10 cellular contexts compared by ENCODE assay signal in genomic region chr20:54044156-54044555, GRCh38. TPM values are rescaled to one million over a fixed set of nuclear protein-coding genes. Genes with fewer than 3 reads are reported as not detected.
DNase-seq lines count a peak whose midpoint lies in the region; ATAC-seq and TF ChIP-seq lines count a peak whose summit lies in the region.
"Had no signal": no experiment of that assay in that cellular context is flagged by ENCODE, and none has a peak within 500 bp of the region (broad histone marks: within the 10 kb centered on the region; RNA-seq: fewer than 3 reads in every experiment).

No MANE protein-coding gene starts in this region.

- intact Hi-C loops in sciatic nerve (cut with DNase I) = no loop called here

- H3K27ac Mint-ChIP-seq in activated naive CD8-positive, alpha-beta T cell treated with anti-CD3 and anti-CD28 coated beads for 36 hours = peak overlapping the region; percentile 32

- ATAC-seq in HG03045 (IDR thresholded peaks at IDR 0.05; ENCODE audit: unreplicated experiment) = peak; percentile 70
- ATAC-seq in sciatic nerve = peak; percentile 89

- H3K4me1 Mint-ChIP-seq in activated naive CD8-positive, alpha-beta T cell treated with anti-CD3 and anti-CD28 coated beads for 36 hours = peaks cover 12% of the 10 kb centered on the region

- peak; percentile 15 to 69 for DNase-seq in NOMO-1 (lab: John Stamatoyannopoulos, UW; ENCODE audit: unreplicated experiment in 2 of 2)
- no peak for DNase-seq in NOMO-1 treated with dmso at 0.1 percent for 144 hours (lab: John Stamatoyannopoulos, UW; ENCODE audit: unreplicated experiment)
- DNase-seq in activated naive CD8-positive, alpha-beta T cell treated with anti-CD3 and anti-CD28 coated beads for 36 hours = no peak
- no peak for DNase-seq in sciatic nerve (ENCODE audit: low spot score)
- no peak for DNase-seq in stimulated activated CD4-positive, alpha-beta T cell treated with anti-CD3 and anti-CD28 coated beads, Interleukin-2, amount 100 ng/mL, for 24 hours
- DNase-seq in GM13977 (ENCODE audit: low spot score) = no peak
- DNase-seq in SHP77 (lab: John Stamatoyannopoulos, UW) = no peak
- DNase-seq: NCI-H2107; stimulated activated CD4-positive, alpha-beta T cell treated with anti-CD3 and anti-CD28 coated beads, Interleukin-12 subunit alpha, Interleukin-12 subunit beta, amount 100 ng/mL, for 4 hours had no signal

- H3K9me3 Mint-ChIP-seq in activated naive CD8-positive, alpha-beta T cell treated with anti-CD3 and anti-CD28 coated beads for 36 hours = no peaks in the 10 kb centered on the region

- in situ Hi-C loops in GM13977 (cut with MboI; ENCODE audit: low pct_unique_long_range_greater_than_20kb, low sequenced_read_pairs, unreplicated experiment) = no loop called here

- TF ChIP-seq CTCF in GM13977 (IDR thresholded peaks at IDR 0.05; ENCODE audit: extremely low read depth, insufficient read depth, missing control alignments) = no peak

- H3K36me3 Mint-ChIP-seq in activated naive CD8-positive, alpha-beta T cell treated with anti-CD3 and anti-CD28 coated beads for 36 hours = no peaks in the 10 kb centered on the region

- no peak overlapping the region for H3K4me3 Mint-ChIP-seq in activated naive CD8-positive, alpha-beta T cell treated with anti-CD3 and anti-CD28 coated beads for 36 hours

- H3K27me3 Mint-ChIP-seq in activated naive CD8-positive, alpha-beta T cell treated with anti-CD3 and anti-CD28 coated beads for 36 hours = no peaks in the 10 kb centered on the region

RNA-seq across cellular contexts. Expression of gene BCAS1, which starts 26.2 kb away (rescaled TPM):
- under 1 TPM; 0.06 to 0.10 TPM for total RNA-seq in activated naive CD8-positive, alpha-beta T cell treated with anti-CD3 and anti-CD28 coated beads for 36 hours
- total RNA-seq in sciatic nerve = 117 TPM

Comparison
In these comparisons a context has a peak if more than half of its experiments do, and no peak if none do; other contexts are left out.
1. DNase-seq: peak in NOMO-1 (2 of 2); none in NOMO-1 treated with dmso at 0.1 percent for 144 hours (single experiment), activated naive CD8-positive, alpha-beta T cell treated with anti-CD3 and anti-CD28 coated beads for 36 hours (single experiment), sciatic nerve (single experiment), stimulated activated CD4-positive, alpha-beta T cell treated with anti-CD3 and anti-CD28 coated beads, Interleukin-2, amount 100 ng/mL, for 24 hours (0 of 2), GM13977 (single experiment) and SHP77 (0 of 2).
2. RNA of gene BCAS1, which starts 26.2 kb away (total RNA-seq): 117 TPM in sciatic nerve (single experiment); 0.06 to 0.10 TPM in activated naive CD8-positive, alpha-beta T cell treated with anti-CD3 and anti-CD28 coated beads for 36 hours; every median in the first group is over 100 times any median in the second.